In genomic region chr7:55818686-55819085, GRCh38 we compare ENCODE assay signal across 10 cellular contexts. TPM values are rescaled to one million over a fixed set of nuclear protein-coding genes. Genes with fewer than 3 reads are reported as not detected.
"Had no signal": no experiment of that assay in that cellular context is flagged by ENCODE, and none has a peak within 500 bp of the region (broad histone marks: within the 10 kb centered on the region; RNA-seq: fewer than 3 reads in every experiment).

No MANE protein-coding gene starts in this region.

- H3K27ac Mint-ChIP-seq: IgD-negative memory B cell had no signal

- H3K36me3 Mint-ChIP-seq: IgD-negative memory B cell had no signal

- H3K27ac ChIP-seq: HL-60 had no signal

- H3K4me3 Mint-ChIP-seq: IgD-negative memory B cell had no signal

- H3K27me3 Mint-ChIP-seq: IgD-negative memory B cell had no signal

- H3K4me3 ChIP-seq: K562 had no signal

- H3K4me1 Mint-ChIP-seq: IgD-negative memory B cell had no signal

- ATAC-seq: HepG2, K562 had no signal

- FAIRE-seq: HepG2, HTR-8/SVneo, K562 had no signal

- DNase-seq: IMR-90, KBM-7, KG1 had no signal

RNA-seq across cellular contexts. Expression of gene SEPTIN14, which starts 43.9 kb away (rescaled TPM):
- total RNA-seq: HepG2, HT-29, HT1080, IMR-90 had no signal
